In genomic region chr6:143335865-143336264, GRCh38 we compare ENCODE assay signal across 17 cellular contexts.
A peak's percentile ranks its signal among the peaks of the same experiment; 100 is the strongest.
DNase-seq lines count a peak whose midpoint lies in the region; ATAC-seq, FAIRE-seq and TF ChIP-seq lines count a peak whose summit lies in the region.
"Had no signal": no experiment of that assay in that cellular context is flagged by ENCODE, and none has a peak within 500 bp of the region (broad histone marks: within the 10 kb centered on the region; RNA-seq: fewer than 3 reads in every experiment).

No MANE protein-coding gene starts in this region.

- H3K9me3 Mint-ChIP-seq in astrocyte (ENCODE audit: unreplicated experiment): no peaks in the 10 kb centered on the region
- no peaks in the 10 kb centered on the region for H3K9me3 Mint-ChIP-seq in neural progenitor cell
- H3K9me3 Mint-ChIP-seq: IgD-negative memory B cell had no signal

- no peaks in the 10 kb centered on the region for H3K27me3 Mint-ChIP-seq in astrocyte (ENCODE audit: low read depth, unreplicated experiment)
- H3K27me3 Mint-ChIP-seq in neural progenitor cell (ENCODE audit: insufficient read depth, low read depth): no peaks in the 10 kb centered on the region
- H3K27me3 Mint-ChIP-seq: IgD-negative memory B cell had no signal

- TF ChIP-seq CTCF in astrocyte (IDR thresholded peaks at IDR 0.05; ENCODE audit: insufficient read depth, low read depth, low read length) (no peak), neural progenitor cell (IDR thresholded peaks at IDR 0.05) (no peak), GM10266 (IDR thresholded peaks at IDR 0.05; ENCODE audit: control insufficient read depth, insufficient read depth, low read depth, missing control alignments) (no peak)

- H3K27ac Mint-ChIP-seq in astrocyte (ENCODE audit: unreplicated experiment) (no peak overlapping the region), neural progenitor cell (peak overlapping the region; percentile 19)
- H3K27ac Mint-ChIP-seq: CD14-positive monocyte, IgD-negative memory B cell had no signal

- peaks cover 18% of the 10 kb centered on the region for H3K4me1 ChIP-seq in astrocyte (ENCODE audit: insufficient read depth, low read length)
- H3K4me1 ChIP-seq in neural progenitor cell: no peaks in the 10 kb centered on the region

- H3K4me3 ChIP-seq in astrocyte (ENCODE audit: insufficient read depth, low read depth, low read length) (no peak overlapping the region), neural progenitor cell (no peak overlapping the region)

- peak overlapping the region; percentile 56 for H3K9ac ChIP-seq in astrocyte (ENCODE audit: low read length)
- no peak overlapping the region for H3K9ac ChIP-seq in neural progenitor cell

- H3K4me1 Mint-ChIP-seq in astrocyte (ENCODE audit: low read depth, unreplicated experiment) (peaks cover 12% of the 10 kb centered on the region), neural progenitor cell (peaks cover 11% of the 10 kb centered on the region)
- H3K4me1 Mint-ChIP-seq: CD14-positive monocyte had no signal

- FAIRE-seq in astrocyte (lab: Jason Lieb, UNC): no peak
- FAIRE-seq: GM19239 had no signal

- H3K4me2 ChIP-seq in astrocyte (ENCODE audit: low read length) (peak overlapping the region; percentile 60), neural progenitor cell (no peak overlapping the region)

- no peak for ATAC-seq in HG02610 (IDR thresholded peaks at IDR 0.05; ENCODE audit: unreplicated experiment)
- ATAC-seq in GM21717 (IDR thresholded peaks at IDR 0.05; ENCODE audit: unreplicated experiment): no peak

- H3K36me3 ChIP-seq in astrocyte (ENCODE audit: insufficient read depth, low read length) (no peaks in the 10 kb centered on the region), neural progenitor cell (no peaks in the 10 kb centered on the region)

- H3K4me3 Mint-ChIP-seq in astrocyte (ENCODE audit: unreplicated experiment) (no peak overlapping the region), neural progenitor cell (no peak overlapping the region)
- H3K4me3 Mint-ChIP-seq: CD14-positive monocyte, IgD-negative memory B cell had no signal

- H4K20me1 ChIP-seq in astrocyte (ENCODE audit: insufficient read depth, low read length): no peaks in the 10 kb centered on the region
- no peaks in the 10 kb centered on the region for H4K20me1 ChIP-seq in neural progenitor cell (ENCODE audit: low read depth)

- no peaks in the 10 kb centered on the region for H3K79me2 ChIP-seq in astrocyte (ENCODE audit: insufficient read depth, low read length)
- H3K79me2 ChIP-seq in neural progenitor cell (ENCODE audit: low read depth): no peaks in the 10 kb centered on the region

- H2AFZ ChIP-seq in astrocyte (ENCODE audit: low read depth, low read length): no peak overlapping the region
- H2AFZ ChIP-seq in neural progenitor cell (replicated peaks): no peak overlapping the region

- no peaks in the 10 kb centered on the region for H3F3A ChIP-seq in neural progenitor cell (ENCODE audit: low read depth)

- H3K9me3 ChIP-seq in astrocyte (ENCODE audit: insufficient read depth, low read depth, low read length) (no peaks in the 10 kb centered on the region), neural progenitor cell (ENCODE audit: low read depth) (no peaks in the 10 kb centered on the region)

- H3K27me3 ChIP-seq in astrocyte (ENCODE audit: insufficient read depth, low read length) (no peaks in the 10 kb centered on the region), neural progenitor cell (no peaks in the 10 kb centered on the region)

- H3K36me3 Mint-ChIP-seq in astrocyte (ENCODE audit: low read depth, unreplicated experiment) (no peaks in the 10 kb centered on the region), neural progenitor cell (peaks cover 8% of the 10 kb centered on the region)
- H3K36me3 Mint-ChIP-seq: CD14-positive monocyte had no signal

- H3K27ac ChIP-seq in astrocyte (ENCODE audit: low read depth, low read length) (peak overlapping the region; percentile 91), neural progenitor cell (no peak overlapping the region)

- DNase-seq in EH (ENCODE audit: low read depth) (peak; percentile 20), M059J (ENCODE audit: low read depth) (peak; percentile 36), astrocyte (ENCODE audit: low read depth) (no peak), neural progenitor cell (ENCODE audit: low spot score) (no peak), GM10266 (ENCODE audit: extremely low spot score) (no peak)
- DNase-seq: DMS 273 treated with DMSO at 0.1 percent for 48 hours, H7, Kasumi-1, NCI-H1417, NCI-H1930, NCI-H2171 treated with DMSO at 0.1 percent for 48 hours, NCI-H446 treated with DMSO at 0.1 percent for 48 hours had no signal

Comparison
In these comparisons a context has a peak if more than half of its experiments do, and no peak if none do; other contexts are left out.
1. DNase-seq: peak in EH (single experiment) and M059J (single experiment); none in astrocyte (single experiment), neural progenitor cell (single experiment) and GM10266 (single experiment).